23 cellular contexts compared by ENCODE assay signal in the genomic region with DNA sequence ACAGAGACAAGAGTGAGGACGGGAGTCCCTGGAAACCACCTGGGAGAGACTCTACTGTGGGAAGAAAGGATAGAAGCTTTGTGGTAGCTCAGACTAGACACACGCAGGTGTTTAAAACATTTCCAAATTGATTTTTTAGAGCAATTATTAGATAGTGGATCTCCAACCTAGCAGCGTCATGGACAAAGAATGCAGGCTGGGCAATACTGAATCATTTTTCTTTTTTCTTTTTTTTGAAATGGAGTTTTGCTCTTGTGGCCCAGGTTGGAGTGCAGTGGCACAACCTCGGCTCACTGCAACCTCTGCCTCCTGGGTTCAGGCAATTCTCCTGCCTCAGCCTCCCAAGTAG. TPM values are rescaled to one million over a fixed set of nuclear protein-coding genes. Genes with fewer than 3 reads are reported as not detected.
"Had no signal": no experiment of that assay in that cellular context is flagged by ENCODE, and none has a peak within 500 bp of the region (broad histone marks: within the 10 kb centered on the region; RNA-seq: fewer than 3 reads in every experiment).

No MANE protein-coding gene starts in this region.

- DNase-seq: activated B cell treated with CpG ODN at 0.5 μM for 24 hours; activated CD8-positive, alpha-beta memory T cell treated with anti-CD3 and anti-CD28 coated beads, Interleukin-2, amount 10 ng/mL, durations not matched to agents 7 days and 5 days; activated CD8-positive, alpha-beta T cell treated with anti-CD3 and anti-CD28 coated beads, Interleukin-2, amount 10 ng/mL, durations not matched to agents 7 days and 5 days; activated effector memory CD4-positive, alpha-beta T cell treated with Interleukin-2 at 50 U/mL for 16 hours; activated naive CD4-positive, alpha-beta T cell treated with Interleukin-2 at 50 U/mL for 16 hours; activated naive CD8-positive, alpha-beta T cell treated with anti-CD3 and anti-CD28 coated beads for 36 hours; brain microvascular endothelial cell; left ventricle myocardium inferior; mesendoderm; nephron progenitor cell; ovary; sigmoid colon; stimulated activated CD4-positive, alpha-beta T cell treated with anti-CD3 and anti-CD28 coated beads, Interleukin-15, amount 100 ng/mL, for 24 hours; stimulated activated CD4-positive, alpha-beta T cell treated with anti-CD3 and anti-CD28 coated beads, Interleukin-2, amount 100 ng/mL, for 24 hours; stimulated activated naive CD4-positive, alpha-beta T cell had no signal

- H3K27me3 Mint-ChIP-seq: activated B cell treated with CpG ODN at 0.5 μM for 24 hours; activated CD8-positive, alpha-beta memory T cell treated with anti-CD3 and anti-CD28 coated beads, Interleukin-2, amount 10 ng/mL, durations not matched to agents 7 days and 5 days; activated naive CD8-positive, alpha-beta T cell treated with anti-CD3 and anti-CD28 coated beads for 36 hours had no signal

- H3K27ac Mint-ChIP-seq: activated B cell treated with CpG ODN at 0.5 μM for 24 hours; activated CD8-positive, alpha-beta memory T cell treated with anti-CD3 and anti-CD28 coated beads, Interleukin-2, amount 10 ng/mL, durations not matched to agents 7 days and 5 days; activated CD8-positive, alpha-beta T cell treated with anti-CD3 and anti-CD28 coated beads, Interleukin-2, amount 10 ng/mL, durations not matched to agents 7 days and 5 days; nephron progenitor cell; T-helper 2 cell treated with Interferon-gamma antibody and Interleukin-4, amounts not matched to agents 5 μg/mL and 100 μg/mL, for 36 hours had no signal

- ATAC-seq: activated CD8-positive, alpha-beta memory T cell treated with anti-CD3 and anti-CD28 coated beads, Interleukin-2, amount 10 ng/mL, durations not matched to agents 7 days and 5 days; activated CD8-positive, alpha-beta T cell treated with anti-CD3 and anti-CD28 coated beads, Interleukin-2, amount 10 ng/mL, durations not matched to agents 7 days and 5 days; gastroesophageal sphincter; mucosa of descending colon; psoas muscle had no signal

- H3K4me3 Mint-ChIP-seq: activated B cell treated with CpG ODN at 0.5 μM for 24 hours; activated CD8-positive, alpha-beta memory T cell treated with anti-CD3 and anti-CD28 coated beads, Interleukin-2, amount 10 ng/mL, durations not matched to agents 7 days and 5 days; activated CD8-positive, alpha-beta T cell treated with anti-CD3 and anti-CD28 coated beads, Interleukin-2, amount 10 ng/mL, durations not matched to agents 7 days and 5 days; activated naive CD8-positive, alpha-beta T cell treated with anti-CD3 and anti-CD28 coated beads for 36 hours; nephron progenitor cell; T-helper 2 cell treated with Interferon-gamma antibody and Interleukin-4, amounts not matched to agents 5 μg/mL and 100 μg/mL, for 36 hours had no signal

- H3K9me3 Mint-ChIP-seq: activated B cell treated with CpG ODN at 0.5 μM for 24 hours; activated naive CD8-positive, alpha-beta T cell treated with anti-CD3 and anti-CD28 coated beads for 36 hours; nephron progenitor cell; T-helper 2 cell treated with Interferon-gamma antibody and Interleukin-4, amounts not matched to agents 5 μg/mL and 100 μg/mL, for 36 hours had no signal

RNA-seq across cellular contexts. Expression of a gene that starts 13.1 kb away (rescaled TPM):
- total RNA-seq: ascending aorta, endothelial cell of umbilical vein, fibroblast of villous mesenchyme, myocyte had no signal
